In genomic region chr16:49767414-49767813, GRCh38 we compare ENCODE assay signal across 22 cellular contexts.
"Had no signal": no experiment of that assay in that cellular context is flagged by ENCODE, and none has a peak within 500 bp of the region (broad histone marks: within the 10 kb centered on the region; RNA-seq: fewer than 3 reads in every experiment).

No MANE protein-coding gene starts in this region.

- ATAC-seq: Panc1, PC-3 had no signal

- H3K36me3 ChIP-seq: MG63 had no signal

- H3K27me3 ChIP-seq: MG63 had no signal

- DNase-seq: Karpas-422, KG1, MG63, NCI-H1092 treated with DMSO at 0.1 percent for 48 hours, NCI-H1436, NCI-H187, NCI-H2029, NCI-H2081 treated with DMSO at 0.1 percent for 48 hours, NCI-H2171, NCI-H226, NCI-H446, NCI-H510A, NCI-H524 treated with DMSO at 0.1 percent for 48 hours, NCI-H69, NCI-H774, PC-3, SHP77, SK-N-SH had no signal

- H3K4me2 ChIP-seq: SK-N-SH had no signal

- H3K9me3 ChIP-seq: MG63, SK-N-SH had no signal

- H3K4me3 ChIP-seq: MG63 had no signal

- H3K9ac ChIP-seq: SK-N-SH had no signal

- H3K27ac ChIP-seq: HL-60, RWPE1 had no signal

- H3K9me2 ChIP-seq: SK-N-SH had no signal

- FAIRE-seq: HTR-8/SVneo had no signal
